ENCODE assay signal across 30 cellular contexts in the genomic region with DNA sequence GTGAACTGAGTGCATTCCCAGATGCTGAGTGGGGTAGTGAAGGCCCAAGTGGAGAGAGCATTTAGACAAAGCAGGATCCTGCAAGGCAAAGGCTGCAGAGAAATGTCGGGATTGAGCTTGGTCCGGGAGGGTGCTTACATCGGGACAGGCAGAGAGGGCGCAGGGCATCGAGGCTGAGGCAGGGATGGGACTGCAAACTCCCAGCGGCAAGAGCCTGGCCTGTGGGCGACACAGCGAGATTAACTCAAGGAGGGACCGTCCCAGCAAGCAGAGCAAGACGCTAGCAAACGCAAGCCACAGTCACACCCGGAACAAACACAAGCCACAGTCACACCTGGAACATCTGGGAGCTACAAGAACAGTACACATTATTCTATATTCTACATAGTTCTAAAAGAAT.
"Had no signal": no experiment of that assay in that cellular context is flagged by ENCODE, and none has a peak within 500 bp of the region (broad histone marks: within the 10 kb centered on the region; RNA-seq: fewer than 3 reads in every experiment).

No MANE protein-coding gene starts in this region.

- H3K27ac Mint-ChIP-seq: mesothelial cell of epicardium; naive B cell; natural killer cell; stimulated activated naive B cell treated with anti-CD40 and anti-IgM and Interleukin-4, amounts not matched to agents 10 μg/mL and 1 μg/mL and 100 μg/mL, for 72 hours had no signal

- H3K9me3 ChIP-seq: lower lobe of right lung, neutrophil, psoas muscle, right lobe of liver, testis, thyroid gland, upper lobe of right lung had no signal

- FAIRE-seq: urothelium cell line had no signal

- H3K79me2 ChIP-seq: parathyroid adenoma had no signal

- H3K27me3 ChIP-seq: right lobe of liver, testis, thyroid gland, upper lobe of right lung had no signal

- H3K4me3 ChIP-seq: lower lobe of right lung, psoas muscle, right lobe of liver, smooth muscle cell, stomach, testis, thyroid gland, upper lobe of right lung had no signal

- DNase-seq: head of caudate nucleus; hippocampal formation; islet precursor cell; kidney glomerular epithelial cell; left cardiac atrium; lower lobe of right lung; mammary epithelial cell; mesendoderm; naive B cell; natural killer cell; occipital lobe; psoas muscle; right lobe of liver; stimulated activated CD4-positive, alpha-beta T cell treated with anti-CD3 and anti-CD28 coated beads, Interleukin-12 subunit alpha, Interleukin-12 subunit beta, amount 100 ng/mL, for 4 hours; stimulated activated CD4-positive, alpha-beta T cell treated with anti-CD3 and anti-CD28 coated beads, Interleukin-15, amount 100 ng/mL, for 24 hours; stimulated activated CD4-positive, alpha-beta T cell treated with anti-CD3 and anti-CD28 coated beads, Interleukin-2, amount 100 ng/mL, for 24 hours; stimulated activated CD4-positive, alpha-beta T cell treated with anti-CD3 and anti-CD28 coated beads, Interleukin-4, amount 100 ng/mL, for 1 hour; stimulated activated naive B cell treated with anti-CD40 and anti-IgM and Interleukin-4, amounts not matched to agents 10 μg/mL and 1 μg/mL and 100 μg/mL, for 72 hours; stimulated activated naive CD8-positive, alpha-beta T cell treated with anti-CD3 and anti-CD28 coated beads, Interleukin-15, Interleukin-2, amounts not matched to agents 100 U/mL and 50 U/mL, for 24 hours; stomach; testis; thyroid gland; trophoblast cell; upper lobe of right lung had no signal

- H3K4me1 ChIP-seq: lower lobe of right lung, parathyroid adenoma, psoas muscle, right lobe of liver, stomach, testis, thyroid gland, upper lobe of right lung had no signal

- H3K36me3 Mint-ChIP-seq: natural killer cell had no signal

- H2AFZ ChIP-seq: parathyroid adenoma had no signal

- H3K9me3 Mint-ChIP-seq: mesothelial cell of epicardium; naive B cell; natural killer cell; stimulated activated naive B cell treated with anti-CD40 and anti-IgM and Interleukin-4, amounts not matched to agents 10 μg/mL and 1 μg/mL and 100 μg/mL, for 72 hours had no signal

- H3K27ac ChIP-seq: lower lobe of right lung, neutrophil, parathyroid adenoma, psoas muscle, right lobe of liver, stomach, testis, thyroid gland, upper lobe of right lung had no signal

- H3K4me3 Mint-ChIP-seq: mesothelial cell of epicardium; naive B cell; natural killer cell; stimulated activated naive B cell treated with anti-CD40 and anti-IgM and Interleukin-4, amounts not matched to agents 10 μg/mL and 1 μg/mL and 100 μg/mL, for 72 hours had no signal

- H3K9ac ChIP-seq: parathyroid adenoma had no signal

- H3K36me3 ChIP-seq: lower lobe of right lung, neutrophil, right lobe of liver, stomach, thyroid gland, upper lobe of right lung had no signal

- H3K4me2 ChIP-seq: smooth muscle cell had no signal

- ATAC-seq: left cardiac atrium; left lobe of liver; lower lobe of right lung; natural killer cell; psoas muscle; right lobe of liver; stimulated activated naive B cell treated with anti-CD40 and anti-IgM and Interleukin-4, amounts not matched to agents 10 μg/mL and 1 μg/mL and 100 μg/mL, for 72 hours; stimulated activated naive CD8-positive, alpha-beta T cell treated with anti-CD3 and anti-CD28 coated beads, Interleukin-15, Interleukin-2, amounts not matched to agents 100 U/mL and 50 U/mL, for 24 hours; upper lobe of right lung had no signal
